In the genomic region with DNA sequence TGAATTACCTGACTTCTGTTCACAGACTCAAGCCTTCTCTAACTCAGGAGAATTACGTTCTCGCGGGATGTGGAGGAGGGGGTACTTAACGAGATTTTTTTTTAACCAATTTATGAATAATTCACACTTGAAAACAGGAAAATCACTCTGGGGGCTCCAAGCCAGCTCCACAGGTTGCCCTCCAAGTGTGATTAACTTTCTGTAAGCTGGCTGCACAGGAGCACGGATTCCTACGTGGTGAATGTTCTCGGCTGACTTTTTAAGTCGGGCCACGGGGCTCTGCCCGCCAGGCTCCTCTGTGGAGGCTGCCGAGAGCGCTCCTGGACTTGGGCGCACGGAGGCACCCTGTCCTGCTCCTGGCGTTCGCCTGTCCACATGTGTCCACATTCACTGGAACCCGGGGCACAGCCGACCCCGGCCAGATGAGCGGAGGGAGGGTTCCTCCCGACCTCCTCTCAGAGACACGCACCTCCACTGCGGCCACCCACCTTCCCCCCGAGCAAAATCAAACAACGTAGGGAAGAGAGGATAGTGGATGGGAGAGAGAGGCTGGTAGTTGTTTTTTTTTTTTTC, we compare ENCODE assay signal across 1 cellular context.
TF ChIP-seq lines count a peak whose summit lies in the region.

No MANE protein-coding gene starts in this region.

TF ChIP-seq in GM23338, 12 proteins besides CTCF, POLR2A, EP300 and RAD21:
- TF ChIP-seq REST (IDR thresholded peaks at IDR 0.05; ENCODE audit: unreplicated experiment) (no peak), STAT1 (IDR thresholded peaks at IDR 0.05; ENCODE audit: unreplicated experiment) (no peak), NANOG (IDR thresholded peaks at IDR 0.05; ENCODE audit: borderline replicate concordance) (no peak), POLR2AphosphoS5 (IDR thresholded peaks at IDR 0.05; ENCODE audit: low read depth) (no peak), CREB1 (CRISPR knock-in tag; IDR thresholded peaks at IDR 0.05; ENCODE audit: low read depth) (no peak), EZH2 (IDR thresholded peaks at IDR 0.05; ENCODE audit: low read depth, unreplicated experiment) (no peak), ZNF114 (CRISPR knock-in tag; IDR thresholded peaks at IDR 0.05) (no peak), ZNF331 (CRISPR knock-in tag; IDR thresholded peaks at IDR 0.05; ENCODE audit: low read depth) (no peak), ZNF462 (CRISPR knock-in tag; IDR thresholded peaks at IDR 0.05) (no peak), EZH2phosphoT487 (IDR thresholded peaks at IDR 0.05; ENCODE audit: unreplicated experiment) (no peak), JUNB (IDR thresholded peaks at IDR 0.05; ENCODE audit: unreplicated experiment) (no peak)
- TF ChIP-seq, protein P1, sequence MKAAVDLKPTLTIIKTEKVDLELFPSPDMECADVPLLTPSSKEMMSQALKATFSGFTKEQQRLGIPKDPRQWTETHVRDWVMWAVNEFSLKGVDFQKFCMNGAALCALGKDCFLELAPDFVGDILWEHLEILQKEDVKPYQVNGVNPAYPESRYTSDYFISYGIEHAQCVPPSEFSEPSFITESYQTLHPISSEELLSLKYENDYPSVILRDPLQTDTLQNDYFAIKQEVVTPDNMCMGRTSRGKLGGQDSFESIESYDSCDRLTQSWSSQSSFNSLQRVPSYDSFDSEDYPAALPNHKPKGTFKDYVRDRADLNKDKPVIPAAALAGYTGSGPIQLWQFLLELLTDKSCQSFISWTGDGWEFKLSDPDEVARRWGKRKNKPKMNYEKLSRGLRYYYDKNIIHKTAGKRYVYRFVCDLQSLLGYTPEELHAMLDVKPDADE (IDR thresholded peaks at IDR 0.05) = no peak
